ENCODE assay signal across 9 cellular contexts in genomic region chr1:2237773-2238172, GRCh38. TPM values are rescaled to one million over a fixed set of nuclear protein-coding genes. Genes with fewer than 3 reads are reported as not detected.
A peak's percentile ranks its signal among the peaks of the same experiment; 100 is the strongest.
DNase-seq lines count a peak whose midpoint lies in the region; ATAC-seq, FAIRE-seq and TF ChIP-seq lines count a peak whose summit lies in the region.
"Had no signal": no experiment of that assay in that cellular context is flagged by ENCODE, and none has a peak within 500 bp of the region (broad histone marks: within the 10 kb centered on the region; RNA-seq: fewer than 3 reads in every experiment).

No MANE protein-coding gene starts in this region.

- no peaks in the 10 kb centered on the region for H3K27me3 Mint-ChIP-seq in chondrocyte (ENCODE audit: low read depth)

- H2BK120ac ChIP-seq in mesendoderm (ENCODE audit: low read depth, low read length) = no peak overlapping the region

- H2AK5ac ChIP-seq in mesendoderm (ENCODE audit: low read length) = no peak overlapping the region

- no peak overlapping the region for H3K4ac ChIP-seq in mesendoderm (ENCODE audit: low read depth, low read length)

- H4K8ac ChIP-seq in mesendoderm (ENCODE audit: low read depth, low read length) = no peak overlapping the region

- H3K9ac ChIP-seq in HepG2 (ENCODE audit: insufficient read depth, low read depth, low read length) (no peak overlapping the region), mesendoderm (ENCODE audit: low read length) (no peak overlapping the region)

- H3K18ac ChIP-seq in mesendoderm (ENCODE audit: low read length) = no peak overlapping the region

- H3K4me3 ChIP-seq in HepG2 (replicated peaks in 1 of 3; ENCODE audit: insufficient read depth in 1 of 3, low read depth in 2 of 3, low read length in 3 of 3) (no peak overlapping the region), right lobe of liver (no peak overlapping the region), mesendoderm (ENCODE audit: low read length) (no peak overlapping the region), urinary bladder (ENCODE audit: low read depth, low read length) (no peak overlapping the region)

- no peak overlapping the region for H3K4me3 Mint-ChIP-seq in chondrocyte (ENCODE audit: unreplicated experiment)

- H3K4me1 Mint-ChIP-seq in chondrocyte (ENCODE audit: low read depth) = peaks cover 88% of the 10 kb centered on the region

- H2BK15ac ChIP-seq in mesendoderm (replicated peaks; ENCODE audit: low read depth) = no peak overlapping the region

- intact Hi-C loops in HepG2 (cut with micrococcal nuclease; ENCODE audit: unreplicated experiment) = no loop called here
- intact Hi-C loops in right lobe of liver (cut with DNase I) = loop anchor here in 1 of 2 donors (10.0 kb wide), 1 partner anchor 67 kb away; no protein-coding TSS in a partner anchor

- in situ Hi-C loops in HepG2 (cut with HindIII; ENCODE audit: extremely low pct_ligation_motif_present, low pct_unique_long_range_greater_than_20kb) = no loop called here

- 72% methylated on average over 3 of the region's 19 CpGs for WGBS in HepG2 (ENCODE audit: low lambda C conversion rate)
- 0% methylated on average over 1 of the region's 19 CpGs for WGBS in right lobe of liver (ENCODE audit: insufficient coverage, low coverage, low lambda C conversion rate, missing lambda C conversion rate)
- WGBS in mesendoderm (ENCODE audit: extremely low coverage, insufficient coverage, low lambda C conversion rate) = no CpG with 5 or more reads among the region's 19 CpGs
- 49% methylated on average over 19 of the region's 19 CpGs for WGBS in urinary bladder

- H3K9me3 ChIP-seq in HepG2 (ENCODE audit: low read length) (no peaks in the 10 kb centered on the region), right lobe of liver (no peaks in the 10 kb centered on the region)

- H4K20me1 ChIP-seq in HepG2 (ENCODE audit: insufficient read depth, low read length) = peaks cover 70% of the 10 kb centered on the region

- H3K9me3 Mint-ChIP-seq in chondrocyte (ENCODE audit: low read depth) = no peaks in the 10 kb centered on the region

- peak overlapping the region; percentile 20 for H3K27ac ChIP-seq in HepG2 (ENCODE audit: extremely low read length, insufficient read depth, low read length)
- peak overlapping the region in 1 of 3 donors; percentile 35 for H3K27ac ChIP-seq in right lobe of liver
- no peak overlapping the region for H3K27ac ChIP-seq in mesendoderm (ENCODE audit: low read depth, low read length)
- peak overlapping the region; percentile 35 for H3K27ac ChIP-seq in urinary bladder (ENCODE audit: low read depth)

- no peak for TF ChIP-seq POLR2A in HepG2 (IDR thresholded peaks at IDR 0.05; ENCODE audit: insufficient read depth in 1 of 2, low read depth in 2 of 2, low read length in 2 of 2)
- no peak for TF ChIP-seq POLR2A in right lobe of liver (IDR thresholded peaks at IDR 0.05)

- H3K27ac Mint-ChIP-seq in chondrocyte (ENCODE audit: unreplicated experiment) = peak overlapping the region; percentile 69

- H3K79me2 ChIP-seq in HepG2 (ENCODE audit: insufficient read depth, low read length) (peaks cover 91% of the 10 kb centered on the region), mesendoderm (ENCODE audit: control insufficient read depth, insufficient read depth, low read length) (peaks cover 97% of the 10 kb centered on the region)

- peak; percentile 27; the same call in 1 of the 2 replicates for TF ChIP-seq RAD21 in HepG2 (CRISPR knock-in tag; IDR thresholded peaks at IDR 0.05)

- DNase-seq in HepG2 (ENCODE audit: low spot score) (no peak), right lobe of liver (no peak), chondrocyte (ENCODE audit: low spot score) (no peak), mesendoderm (no peak), NCI-H526 treated with DMSO at 0.1 percent for 48 hours (lab: John Stamatoyannopoulos, UW) (no peak)
- DNase-seq: activated gamma-delta T cell had no signal

- H2AFZ ChIP-seq in HepG2 (ENCODE audit: low read length) = no peak overlapping the region

- H3K27me3 ChIP-seq in HepG2 (ENCODE audit: control insufficient read depth in 1 of 2, insufficient read depth in 2 of 2, low read length in 2 of 2) (no peaks in the 10 kb centered on the region), right lobe of liver (no peaks in the 10 kb centered on the region), mesendoderm (ENCODE audit: insufficient read depth, low read length, poor library complexity) (no peaks in the 10 kb centered on the region)

- no peak overlapping the region for H2BK5ac ChIP-seq in mesendoderm (ENCODE audit: low read length)

- H3K36me3 ChIP-seq in HepG2 (replicated peaks in 1 of 2; ENCODE audit: control insufficient read depth in 1 of 2, insufficient read depth in 2 of 2, low read length in 2 of 2) = peaks cover 8 to 26% of the 10 kb centered on the region in 2 experiments
- peaks cover 0 to 6% (median 0%) of the 10 kb centered on the region in 4 donors for H3K36me3 ChIP-seq in right lobe of liver
- H3K36me3 ChIP-seq in mesendoderm (ENCODE audit: control insufficient read depth, insufficient read depth, low read length) = peaks cover 5% of the 10 kb centered on the region
- H3K36me3 ChIP-seq in urinary bladder (ENCODE audit: insufficient read depth) = no peaks in the 10 kb centered on the region

- peak; percentile 5; the same call in 2 of the 3 replicates for ATAC-seq in HepG2
- ATAC-seq in right lobe of liver = no peak
- ATAC-seq in HG03520 (IDR thresholded peaks at IDR 0.05; ENCODE audit: unreplicated experiment) = no peak
- ATAC-seq in GM18873 (IDR thresholded peaks at IDR 0.05; ENCODE audit: low FRiP score, unreplicated experiment) = no peak

- peaks cover 7% of the 10 kb centered on the region for H3K36me3 Mint-ChIP-seq in chondrocyte (ENCODE audit: low read depth)

- POLR2A ChIA-PET in HepG2 (lab: Yijun Ruan, JAX) = interaction anchor here (1.9 kb wide), 1 partner anchor 13 kb away, joined by 4 read pairs; no protein-coding TSS in a partner anchor

- FAIRE-seq in HepG2 (lab: Jason Lieb, UNC) = no peak

- TF ChIP-seq EP300 in HepG2 (IDR thresholded peaks at IDR 0.05; ENCODE audit: low read depth in 2 of 2, low read length in 2 of 2) (no peak), HepG2 (CRISPR knock-in tag; IDR thresholded peaks at IDR 0.05; ENCODE audit: borderline replicate concordance) (no peak)

- peaks cover 85% of the 10 kb centered on the region for H3K4me1 ChIP-seq in HepG2 (ENCODE audit: insufficient read depth, low read length)
- H3K4me1 ChIP-seq in right lobe of liver = peaks cover 3 to 79% (median 50%) of the 10 kb centered on the region in 4 donors
- peaks cover 9% of the 10 kb centered on the region for H3K4me1 ChIP-seq in mesendoderm (ENCODE audit: control insufficient read depth, low read depth, low read length)
- peaks cover 7% of the 10 kb centered on the region for H3K4me1 ChIP-seq in urinary bladder (ENCODE audit: insufficient read depth)

- no TSS peak for BruUV-seq in HepG2 (replicated peaks; lab: Mats Ljungman, UMichigan)

- H3K4me2 ChIP-seq in HepG2 (ENCODE audit: low read depth, low read length) (0 out of 2 replicates have a peak overlapping the region, but pooled peaks have one; percentile 18), mesendoderm (ENCODE audit: low read length) (no peak overlapping the region)

- CTCF ChIA-PET in HepG2 (lab: Yijun Ruan, JAX; ENCODE audit: low intra/inter-chr PET ratio, low total read pairs) = interaction anchor here (1.3 kb wide), 1 partner anchor 31 kb away, joined by 3 read pairs; no protein-coding TSS in a partner anchor

- no peak overlapping the region for H4K5ac ChIP-seq in mesendoderm (ENCODE audit: low read length)

- H3K56ac ChIP-seq in mesendoderm (ENCODE audit: low read length) = peak overlapping the region; percentile 25

- peaks cover 13% of the 10 kb centered on the region for H3K79me1 ChIP-seq in mesendoderm (ENCODE audit: low read length)

- no peak overlapping the region for H3K23ac ChIP-seq in mesendoderm (ENCODE audit: low read length)

- TF ChIP-seq CTCF in HepG2 (CRISPR knock-in tag; IDR thresholded peaks at IDR 0.05) = peak; percentile 49
- peak in 1 of 4 donors; percentile 9 for TF ChIP-seq CTCF in right lobe of liver (IDR thresholded peaks at IDR 0.05)
- TF ChIP-seq CTCF in chondrocyte (IDR thresholded peaks at IDR 0.05) = peak; percentile 39

RNA-seq across cellular contexts. Expression of gene SKI, which starts 9.7 kb away (rescaled TPM):
- total RNA-seq in HepG2 (2016; rRNA removed; fragmentation: Illumina TruSeq; extraction: Trizol) = 6.9 and 9.6 TPM in 2 replicates
- 3.4 and 6.3 TPM in 2 replicates for total RNA-seq in HepG2 (2016; cell fraction: cytosol; rRNA removed; fragmentation: Illumina TruSeq; extraction: Trizol; ENCODE audit: low read depth)
- 7.7 and 7.9 TPM in 2 replicates for total RNA-seq in HepG2 (2016; cell fraction: insoluble cytoplasmic fraction; rRNA removed; fragmentation: Illumina TruSeq; extraction: Trizol)
- 4.6 and 5.7 TPM in 2 replicates for total RNA-seq in HepG2 (2016; cell fraction: membrane; rRNA removed; fragmentation: Illumina TruSeq; extraction: Trizol)
- 10.6 and 12.2 TPM in 2 replicates for total RNA-seq in HepG2 (2016; cell fraction: nucleus; rRNA removed; fragmentation: Illumina TruSeq; extraction: Trizol)
- polyA plus RNA-seq in HepG2 (2011; rRNA removed) = 4.7 and 5.9 TPM in 2 replicates
- polyA plus RNA-seq in HepG2 (2011; cell fraction: cytosol; rRNA removed) = 3.8 and 4.2 TPM in 2 replicates
- polyA plus RNA-seq in HepG2 (2011; cell fraction: nucleus; rRNA removed) = 20.3 and 21.2 TPM in 2 replicates
- polyA plus RNA-seq in HepG2 (2012) = 10.1 and 12.3 TPM in 2 replicates
- 0.60 and 0.83 TPM in 2 replicates for polyA plus RNA-seq in HepG2 (2016; cell fraction: cytosol; fragmentation: Illumina TruSeq; extraction: Trizol; ENCODE audit: low read depth)
- polyA plus RNA-seq in HepG2 (2016; cell fraction: insoluble cytoplasmic fraction; fragmentation: Illumina TruSeq; extraction: Trizol; ENCODE audit: low read depth) = 16.7 and 23.3 TPM in 2 replicates
- 3.7 and 4.4 TPM in 2 replicates for polyA plus RNA-seq in HepG2 (2016; cell fraction: membrane; fragmentation: Illumina TruSeq; extraction: Trizol; ENCODE audit: low read depth)
- polyA plus RNA-seq in HepG2 (2016; cell fraction: nucleus; fragmentation: Illumina TruSeq; extraction: Trizol; ENCODE audit: insufficient read depth, low read depth) = 33.8 and 34.3 TPM in 2 replicates
- polyA minus RNA-seq in HepG2 (2011; rRNA and poly(A)+ RNA removed; ENCODE audit: low replicate concordance) = 4.4 and 14.7 TPM in 2 replicates
- polyA minus RNA-seq in HepG2 (2011; cell fraction: cytosol; rRNA and poly(A)+ RNA removed) = 16.7 and 22.2 TPM in 2 replicates
- polyA minus RNA-seq in HepG2 (2011; cell fraction: nucleus; rRNA and poly(A)+ RNA removed) = 10.9 and 12.1 TPM in 2 replicates
- total RNA-seq in right lobe of liver = 10 to 100 TPM; 23.7 to 84.8 (median 31.4) TPM
- total RNA-seq in chondrocyte = 112 to 135 TPM (median 116 TPM) in 3 replicates
- 48.1 TPM for polyA plus RNA-seq in mesendoderm (2013, experiment 1 of 2)
- 51.1 TPM for polyA plus RNA-seq in mesendoderm (2013, experiment 2 of 2)
- total RNA-seq in urinary bladder = 27.8 TPM
- 60.5 TPM for polyA plus RNA-seq in urinary bladder

RNA-seq across cellular contexts. Expression of gene FAAP20, which starts 43.2 kb away (rescaled TPM):
- 10.4 and 10.8 TPM in 2 replicates for total RNA-seq in HepG2 (2016; rRNA removed; fragmentation: Illumina TruSeq; extraction: Trizol)
- total RNA-seq in HepG2 (2016; cell fraction: cytosol; rRNA removed; fragmentation: Illumina TruSeq; extraction: Trizol; ENCODE audit: low read depth) = 25.8 and 31.3 TPM in 2 replicates
- total RNA-seq in HepG2 (2016; cell fraction: insoluble cytoplasmic fraction; rRNA removed; fragmentation: Illumina TruSeq; extraction: Trizol) = 9.1 and 10.5 TPM in 2 replicates
- total RNA-seq in HepG2 (2016; cell fraction: membrane; rRNA removed; fragmentation: Illumina TruSeq; extraction: Trizol) = 30.5 and 36.7 TPM in 2 replicates
- total RNA-seq in HepG2 (2016; cell fraction: nucleus; rRNA removed; fragmentation: Illumina TruSeq; extraction: Trizol) = 7.4 and 9.0 TPM in 2 replicates
- polyA plus RNA-seq in HepG2 (2011; rRNA removed) = 9.6 and 14.4 TPM in 2 replicates
- polyA plus RNA-seq in HepG2 (2011; cell fraction: cytosol; rRNA removed) = 8.7 and 21.7 TPM in 2 replicates
- 37.4 and 44.6 TPM in 2 replicates for polyA plus RNA-seq in HepG2 (2011; cell fraction: nucleus; rRNA removed)
- polyA plus RNA-seq in HepG2 (2012) = 24.2 and 24.5 TPM in 2 replicates
- polyA plus RNA-seq in HepG2 (2016; cell fraction: cytosol; fragmentation: Illumina TruSeq; extraction: Trizol; ENCODE audit: low read depth) = 237 and 239 TPM in 2 replicates
- polyA plus RNA-seq in HepG2 (2016; cell fraction: insoluble cytoplasmic fraction; fragmentation: Illumina TruSeq; extraction: Trizol; ENCODE audit: low read depth) = 38.7 and 46.2 TPM in 2 replicates
- polyA plus RNA-seq in HepG2 (2016; cell fraction: membrane; fragmentation: Illumina TruSeq; extraction: Trizol; ENCODE audit: low read depth) = 156 and 163 TPM in 2 replicates
- polyA plus RNA-seq in HepG2 (2016; cell fraction: nucleus; fragmentation: Illumina TruSeq; extraction: Trizol; ENCODE audit: insufficient read depth, low read depth) = 44.5 and 50.9 TPM in 2 replicates
- 3.5 and 6.2 TPM in 2 replicates for polyA minus RNA-seq in HepG2 (2011; rRNA and poly(A)+ RNA removed; ENCODE audit: low replicate concordance)
- polyA minus RNA-seq in HepG2 (2011; cell fraction: cytosol; rRNA and poly(A)+ RNA removed) = 5.6 and 7.3 TPM in 2 replicates
- 6.3 and 6.6 TPM in 2 replicates for polyA minus RNA-seq in HepG2 (2011; cell fraction: nucleus; rRNA and poly(A)+ RNA removed)
- total RNA-seq in right lobe of liver = 10 to 100 TPM; 18.9 to 26.0 (median 24.4) TPM
- 48.4 to 76.1 TPM (median 69.2 TPM) in 3 replicates for total RNA-seq in chondrocyte
- 85.8 TPM for polyA plus RNA-seq in mesendoderm (2013, experiment 1 of 2)
- 84.4 TPM for polyA plus RNA-seq in mesendoderm (2013, experiment 2 of 2)
- total RNA-seq in urinary bladder = 14.6 TPM
- polyA plus RNA-seq in urinary bladder = 96.4 TPM
